Comparison of ENCODE assay signal across 19 cellular contexts in the genomic region with DNA sequence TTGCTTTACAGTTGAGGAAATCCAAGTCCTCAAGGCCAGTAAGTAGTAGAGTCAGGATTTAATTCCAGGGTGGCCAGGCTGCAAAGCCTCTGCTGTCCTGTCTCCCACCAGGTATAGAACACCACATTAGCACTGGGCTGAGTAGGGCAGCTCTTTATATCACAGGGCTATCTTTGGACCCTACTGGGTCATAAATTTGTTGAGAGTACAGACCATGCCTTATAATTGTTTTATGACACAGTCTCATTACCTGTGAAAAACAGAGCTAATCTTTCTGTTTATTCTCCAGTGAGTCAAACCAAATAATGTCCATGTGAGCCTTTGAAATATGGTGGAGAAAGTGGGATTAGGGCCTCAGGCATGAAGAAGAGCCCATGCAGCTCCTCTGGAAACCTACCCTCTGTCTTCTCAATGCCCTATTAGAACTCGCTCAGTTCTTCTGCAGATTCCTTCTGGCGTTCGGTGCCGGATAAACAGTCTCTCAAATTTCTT. TPM values are rescaled to one million over a fixed set of nuclear protein-coding genes. Genes with fewer than 3 reads are reported as not detected.
DNase-seq lines count a peak whose midpoint lies in the region; ATAC-seq, FAIRE-seq and TF ChIP-seq lines count a peak whose summit lies in the region.
"Had no signal": no experiment of that assay in that cellular context is flagged by ENCODE, and none has a peak within 500 bp of the region (broad histone marks: within the 10 kb centered on the region; RNA-seq: fewer than 3 reads in every experiment).

No MANE protein-coding gene starts in this region.

- peaks cover 16% of the 10 kb centered on the region for H3K4me1 ChIP-seq in A549
- no peaks in the 10 kb centered on the region for H3K4me1 ChIP-seq in hepatocyte (ENCODE audit: insufficient read depth)
- peaks cover 0 to 2% of the 10 kb centered on the region in 2 donors for H3K4me1 ChIP-seq in small intestine (ENCODE audit: control insufficient read depth in 2 of 2, insufficient read depth in 1 of 2, low read depth in 1 of 2, low read length in 1 of 2)
- H3K4me1 ChIP-seq: BLaER1 had no signal

- DNase-seq in A549 (ENCODE audit: low read depth in 1 of 2, low spot score in 1 of 2): no peak
- DNase-seq in DMS53 (lab: John Stamatoyannopoulos, UW): peak; percentile 66
- DNase-seq in hepatocyte (ENCODE audit: low spot score): peak; percentile 33
- peak; percentile 82 for DNase-seq in small intestine
- DNase-seq in activated CD8-positive, alpha-beta memory T cell treated with anti-CD3 and anti-CD28 coated beads, Interleukin-2, amount 50 U/mL, for 4 hours: no peak
- no peak for DNase-seq in NCI-H748 (lab: John Stamatoyannopoulos, UW; ENCODE audit: unreplicated experiment)
- DNase-seq: CD4-positive, alpha-beta memory T cell; DMS153; DND-41; EL; HCEC 1CT had no signal

- H3K4me3 ChIP-seq in A549 (no peak overlapping the region), hepatocyte (no peak overlapping the region), small intestine (ENCODE audit: low read depth in 1 of 2, low read length in 2 of 2) (no peak overlapping the region)
- H3K4me3 ChIP-seq: BLaER1, GM12878, GM23338 had no signal

- no peaks in the 10 kb centered on the region for H3K9me3 ChIP-seq in A549
- H3K9me3 ChIP-seq in hepatocyte (ENCODE audit: low read depth): no peaks in the 10 kb centered on the region
- H3K9me3 ChIP-seq in small intestine (ENCODE audit: control insufficient read depth, low read depth): no peaks in the 10 kb centered on the region
- H3K9me3 ChIP-seq: BLaER1 had no signal

- no peak for FAIRE-seq in A549 (lab: Jason Lieb, UNC)
- FAIRE-seq in small intestine (lab: Jason Lieb, UNC): no peak
- FAIRE-seq: GM12878, GM19239, H54 had no signal

- CTCF ChIA-PET in A549 (lab: Yijun Ruan, JAX): interaction anchor here (0.7 to 2.1 kb wide), 2 partner anchors 21 to 57 kb away, joined by 3 to 7 read pairs; no protein-coding TSS in a partner anchor

- H3K27ac ChIP-seq in A549 (no peak overlapping the region), hepatocyte (no peak overlapping the region), small intestine (ENCODE audit: low read depth in 1 of 2, low read length in 1 of 2) (no peak overlapping the region)
- H3K27ac ChIP-seq: BLaER1 had no signal

- TF ChIP-seq CTCF in A549 (IDR thresholded peaks at IDR 0.05) (no peak), hepatocyte (IDR thresholded peaks at IDR 0.05; ENCODE audit: poor library complexity) (no peak)

- ATAC-seq in A549: no peak
- ATAC-seq: GM12878, GM23338 had no signal

- TF ChIP-seq RAD21 in A549 (conservative IDR thresholded peaks at IDR 0.05 in 1 of 2, IDR thresholded peaks at IDR 0.05 in 1 of 2): no peak

- no peak for TF ChIP-seq EP300 in A549 (IDR thresholded peaks at IDR 0.05)

- no peak for TF ChIP-seq POLR2A in A549 (IDR thresholded peaks at IDR 0.05; ENCODE audit: low read length)

- no peaks in the 10 kb centered on the region for H3K79me2 ChIP-seq in hepatocyte

- no peak overlapping the region for H2AFZ ChIP-seq in hepatocyte
- H2AFZ ChIP-seq: GM23338 had no signal

- no peaks in the 10 kb centered on the region for H4K20me1 ChIP-seq in hepatocyte (ENCODE audit: insufficient read depth, poor library complexity, severe bottlenecking)
- H4K20me1 ChIP-seq: BLaER1 had no signal

- H3K36me3 ChIP-seq in hepatocyte (replicated peaks; ENCODE audit: insufficient read depth, low read depth): no peaks in the 10 kb centered on the region
- no peaks in the 10 kb centered on the region for H3K36me3 ChIP-seq in small intestine (ENCODE audit: control insufficient read depth in 2 of 2, insufficient read depth in 2 of 2, low read length in 2 of 2)
- H3K36me3 ChIP-seq: BLaER1 had no signal

- H3K4me2 ChIP-seq in A549: peak overlapping the region; percentile 14; the same call in 1 of the 3 replicates
- H3K4me2 ChIP-seq in hepatocyte: no peak overlapping the region
- H3K4me2 ChIP-seq: BLaER1, GM23338 had no signal

- POLR2A ChIA-PET in A549 (lab: Yijun Ruan, JAX): no interaction called here

- 82% methylated on average over 4 of the region's 4 CpGs for WGBS in A549 (ENCODE audit: missing lambda C conversion rate)
- WGBS in hepatocyte (ENCODE audit: low lambda C conversion rate, missing lambda C conversion rate): 89% methylated on average over 4 of the region's 4 CpGs
- 66 to 81% (median 72%) methylated on average over 4 of the region's 4 CpGs for WGBS in small intestine, 3 donors

- no peaks in the 10 kb centered on the region for H3K9me2 ChIP-seq in hepatocyte (replicated peaks; ENCODE audit: insufficient read depth)

- peaks cover 33% of the 10 kb centered on the region for H3K27me3 ChIP-seq in hepatocyte
- peaks cover 0 to 2% of the 10 kb centered on the region in 2 donors for H3K27me3 ChIP-seq in small intestine (ENCODE audit: control insufficient read depth in 2 of 2, insufficient read depth in 2 of 2, low read length in 2 of 2)
- H3K27me3 ChIP-seq: BLaER1 had no signal

TF ChIP-seq in A549, 52 proteins besides CTCF, POLR2A, EP300 and RAD21:
- TF ChIP-seq CBX2 (IDR thresholded peaks at IDR 0.05; ENCODE audit: borderline replicate concordance, low read depth) (no peak), ZSCAN20 (CRISPR knock-in tag; IDR thresholded peaks at IDR 0.05) (no peak), EHMT2 (IDR thresholded peaks at IDR 0.05; ENCODE audit: low read depth) (no peak), NPAS2 (CRISPR knock-in tag; IDR thresholded peaks at IDR 0.05; ENCODE audit: borderline replicate concordance) (no peak), ESRRA (IDR thresholded peaks at IDR 0.05; ENCODE audit: borderline replicate concordance, low read length) (no peak), CHD4 (IDR thresholded peaks at IDR 0.05; ENCODE audit: borderline replicate concordance) (no peak), RCOR1 (IDR thresholded peaks at IDR 0.05; ENCODE audit: low read depth, low read length) (no peak)
TF ChIP-seq in A549: peak in this region for 0.

RNA-seq across cellular contexts. Expression of a gene that starts 49.6 kb away (rescaled TPM):
- polyA plus RNA-seq in A549 (2011; rRNA removed) (3.0 and 3.1 TPM in 2 replicates), A549 (2017; fragmentation: RNase III; extraction: RNeasy Plus Mini Kit Qiagen cat#74134 plus additional on column Dnase treatment) (11.0 to 11.7 TPM (median 11.5 TPM) in 3 replicates), hepatocyte (0.86 and 0.91 TPM in 2 replicates), small intestine (under 1 TPM in 1 of 3 donors, not detected in 2; 0.61 TPM)
- polyA plus RNA-seq in A549 (2012; cell fraction: cytosol; rRNA removed): 6.3 and 8.3 TPM in 2 replicates
- polyA plus RNA-seq in A549 (2012; cell fraction: nucleus; rRNA removed): 24.5 and 25.4 TPM in 2 replicates
- 5.1 and 8.7 TPM in 2 replicates for polyA minus RNA-seq in A549 (2011; rRNA and poly(A)+ RNA removed)
- total RNA-seq in hepatocyte: 0.33 TPM in 1 of 2 replicates, not detected in the other
- total RNA-seq: A673; CD4-positive, alpha-beta memory T cell; G401 had no signal
- polyA plus RNA-seq: CD14-positive monocyte; CD4-positive, alpha-beta memory T cell; GM12878 had no signal

Comparison
In these comparisons a context has a peak if more than half of its experiments do, and no peak if none do; other contexts are left out.
1. DNase-seq: peak in DMS53 (single experiment), hepatocyte (single experiment) and small intestine (single experiment); none in A549 (0 of 2), activated CD8-positive, alpha-beta memory T cell treated with anti-CD3 and anti-CD28 coated beads, Interleukin-2, amount 50 U/mL, for 4 hours (single experiment) and NCI-H748 (single experiment).